In the genomic region with DNA sequence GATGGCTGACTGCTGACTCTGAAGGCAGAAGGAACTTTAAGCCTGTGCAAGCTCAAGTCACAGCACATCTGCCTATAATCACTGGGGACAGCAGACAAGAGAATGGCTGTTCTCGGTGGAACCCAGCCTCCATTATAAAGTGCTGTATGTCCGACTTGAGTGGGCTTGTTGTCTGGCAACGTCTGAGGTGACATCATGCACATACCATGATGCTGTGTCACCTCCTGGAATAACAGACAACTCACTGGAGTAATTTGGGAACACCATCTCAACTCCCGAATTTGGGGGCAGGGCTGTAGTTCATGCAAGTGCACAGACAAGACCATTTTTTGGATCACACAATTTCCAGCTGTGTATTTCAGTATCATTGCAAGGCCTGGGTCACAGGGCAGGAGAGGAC, we compare ENCODE assay signal across 16 cellular contexts. TPM values are rescaled to one million over a fixed set of nuclear protein-coding genes. Genes with fewer than 3 reads are reported as not detected.
DNase-seq lines count a peak whose midpoint lies in the region; ATAC-seq and TF ChIP-seq lines count a peak whose summit lies in the region.
"Had no signal": no experiment of that assay in that cellular context is flagged by ENCODE, and none has a peak within 500 bp of the region (broad histone marks: within the 10 kb centered on the region; RNA-seq: fewer than 3 reads in every experiment).

No MANE protein-coding gene starts in this region.

- H3K4me3 ChIP-seq in ACC112 (ENCODE audit: low read depth, low read length) (no peak overlapping the region; the same call in 1 of the 2 replicates), HFF-Myc (replicated peaks; ENCODE audit: low read depth, low read length) (no peak overlapping the region), mammary epithelial cell (replicated peaks in 1 of 3; ENCODE audit: insufficient read depth in 1 of 3, low read depth in 2 of 3, low read length in 3 of 3) (no peak overlapping the region), WERI-Rb-1 (ENCODE audit: low read depth, low read length) (no peak overlapping the region), H7 (ENCODE audit: insufficient read depth, low read depth, low read length) (no peak overlapping the region)
- H3K4me3 ChIP-seq: pancreas, SJSA1 had no signal

- no peaks in the 10 kb centered on the region for H3K79me2 ChIP-seq in ACC112 (ENCODE audit: control insufficient read depth, insufficient read depth, low read length, unreplicated experiment)
- H3K79me2 ChIP-seq in mammary epithelial cell (ENCODE audit: insufficient read depth, low read length): no peaks in the 10 kb centered on the region

- H3K36me3 ChIP-seq in ACC112 (ENCODE audit: insufficient read depth, low read length) (no peaks in the 10 kb centered on the region), mammary epithelial cell (ENCODE audit: insufficient read depth, low read length) (no peaks in the 10 kb centered on the region), WERI-Rb-1 (no peaks in the 10 kb centered on the region), H7 (replicated peaks; ENCODE audit: control insufficient read depth, insufficient read depth, low read length) (no peaks in the 10 kb centered on the region; the same call in 1 of the 2 replicates)
- H3K36me3 ChIP-seq: pancreas, SJSA1 had no signal

- BruUV-seq in mammary epithelial cell (replicated peaks; lab: Mats Ljungman, UMichigan): no TSS peak

- no peaks in the 10 kb centered on the region for H4K20me1 ChIP-seq in mammary epithelial cell (ENCODE audit: insufficient read depth, low read length)

- CTCF ChIA-PET in mammary epithelial cell (lab: Charles Lee; ENCODE audit: low non-redundant PET): no interaction called here

- 0% methylated on average over 4 of the region's 4 CpGs for WGBS in mammary epithelial cell (ENCODE audit: low coverage, missing lambda C conversion rate)

- no peak for ATAC-seq in left colon
- ATAC-seq: pancreas had no signal

- dilution Hi-C loops in mammary epithelial cell (cut with HindIII; ENCODE audit: low sequenced_read_pairs): no loop called here

- H3K4me1 ChIP-seq in ACC112 (ENCODE audit: control insufficient read depth, insufficient read depth, low read length, unreplicated experiment): peaks cover 10% of the 10 kb centered on the region
- peaks cover 22% of the 10 kb centered on the region for H3K4me1 ChIP-seq in mammary epithelial cell (ENCODE audit: insufficient read depth, low read length)
- H3K4me1 ChIP-seq: pancreas had no signal

- H3K9me3 ChIP-seq in mammary epithelial cell (replicated peaks; ENCODE audit: insufficient read depth, low read length) (no peaks in the 10 kb centered on the region), WERI-Rb-1 (ENCODE audit: severe bottlenecking) (no peaks in the 10 kb centered on the region)
- H3K9me3 ChIP-seq: pancreas, SJSA1 had no signal

- no peak for TF ChIP-seq CTCF in HFF-Myc (IDR thresholded peaks at IDR 0.05; ENCODE audit: low read depth, low read length, missing control alignments)
- no peak for TF ChIP-seq CTCF in mammary epithelial cell (conservative IDR thresholded peaks at IDR 0.05 in 1 of 2, IDR thresholded peaks at IDR 0.05 in 1 of 2; ENCODE audit: extremely low read depth in 1 of 2, insufficient read depth in 1 of 2, low read depth in 1 of 2, low read length in 2 of 2)
- no peak for TF ChIP-seq CTCF in WERI-Rb-1 (IDR thresholded peaks at IDR 0.05; ENCODE audit: low read depth, low read length)

- H3K4me2 ChIP-seq in mammary epithelial cell (ENCODE audit: insufficient read depth, low read depth, low read length): peak overlapping the region; percentile 53

- peak; percentile 21 for DNase-seq in HFF-Myc (ENCODE audit: extremely low read depth, low read depth)
- peak; percentile 66 for DNase-seq in mammary epithelial cell
- peak; percentile 88 for DNase-seq in islet precursor cell
- no peak for DNase-seq in WERI-Rb-1
- DNase-seq in H7: no peak
- DNase-seq in NCI-H446 (lab: John Stamatoyannopoulos, UW): no peak
- DNase-seq in left colon: no peak
- DNase-seq: activated naive CD4-positive, alpha-beta T cell treated with anti-CD3 and anti-CD28 coated beads, Interleukin-2, amount 10 ng/mL, durations not matched to agents 7 days and 5 days; cerebellar nuclear complex; GOT3; NCI-H187; pancreas had no signal

- in situ Hi-C loops in mammary epithelial cell (cut with MboI; ENCODE audit: low sequenced_read_pairs in 2 of 2): no loop called here

- intact Hi-C loops in mammary epithelial cell (cut with micrococcal nuclease) (no loop called here), left colon (cut with DNase I, micrococcal nuclease) (no loop called here)

- H3K27ac ChIP-seq in ACC112 (ENCODE audit: low read depth, low read length) (peak overlapping the region; percentile 12; the same call in 1 of the 2 replicates), mammary epithelial cell (ENCODE audit: insufficient read depth, low read depth, low read length) (peak overlapping the region; percentile 58), WERI-Rb-1 (no peak overlapping the region)
- H3K27ac ChIP-seq: epithelial cell of prostate, pancreas, SJSA1, VCaP had no signal

- H2AFZ ChIP-seq in ACC112 (ENCODE audit: low read length, unreplicated experiment): peak overlapping the region; percentile 50
- H2AFZ ChIP-seq in mammary epithelial cell (ENCODE audit: low read depth, low read length): peak overlapping the region; percentile 90

- no peak overlapping the region for H3K9ac ChIP-seq in mammary epithelial cell (ENCODE audit: insufficient read depth, low read length)

- H3K27me3 ChIP-seq in ACC112 (ENCODE audit: insufficient read depth, low read length): no peaks in the 10 kb centered on the region
- H3K27me3 ChIP-seq in mammary epithelial cell (ENCODE audit: insufficient read depth, low read length): no peaks in the 10 kb centered on the region
- peaks cover 17% of the 10 kb centered on the region for H3K27me3 ChIP-seq in WERI-Rb-1 (ENCODE audit: insufficient read depth, low read depth, severe bottlenecking)
- no peaks in the 10 kb centered on the region for H3K27me3 ChIP-seq in H7 (ENCODE audit: control insufficient read depth, insufficient read depth, low read length)
- H3K27me3 ChIP-seq: SJSA1 had no signal

RNA-seq across cellular contexts. Expression of gene GPM6B, which starts 59.8 kb away (rescaled TPM):
- total RNA-seq in mammary epithelial cell (100 to 1,000 TPM in 1 of 2 donors, 1 to 10 TPM in 1; 4.0 to 146 TPM), left colon (1 to 10 TPM; 1.9 to 9.3 TPM)
- 152 TPM for polyA plus RNA-seq in mammary epithelial cell
- 268 TPM for polyA minus RNA-seq in mammary epithelial cell
- total RNA-seq in H7 (2014; rRNA removed; shearing (Covaris generic)): 205 and 225 TPM in 2 replicates
- total RNA-seq: SJSA1 had no signal

Comparison
In these comparisons a context has a peak if more than half of its experiments do, and no peak if none do; other contexts are left out.
1. DNase-seq: peak in HFF-Myc (single experiment), mammary epithelial cell (single experiment) and islet precursor cell (single experiment); none in WERI-Rb-1 (single experiment), H7 (single experiment), NCI-H446 (0 of 2) and left colon (0 of 2).